In the genomic region with DNA sequence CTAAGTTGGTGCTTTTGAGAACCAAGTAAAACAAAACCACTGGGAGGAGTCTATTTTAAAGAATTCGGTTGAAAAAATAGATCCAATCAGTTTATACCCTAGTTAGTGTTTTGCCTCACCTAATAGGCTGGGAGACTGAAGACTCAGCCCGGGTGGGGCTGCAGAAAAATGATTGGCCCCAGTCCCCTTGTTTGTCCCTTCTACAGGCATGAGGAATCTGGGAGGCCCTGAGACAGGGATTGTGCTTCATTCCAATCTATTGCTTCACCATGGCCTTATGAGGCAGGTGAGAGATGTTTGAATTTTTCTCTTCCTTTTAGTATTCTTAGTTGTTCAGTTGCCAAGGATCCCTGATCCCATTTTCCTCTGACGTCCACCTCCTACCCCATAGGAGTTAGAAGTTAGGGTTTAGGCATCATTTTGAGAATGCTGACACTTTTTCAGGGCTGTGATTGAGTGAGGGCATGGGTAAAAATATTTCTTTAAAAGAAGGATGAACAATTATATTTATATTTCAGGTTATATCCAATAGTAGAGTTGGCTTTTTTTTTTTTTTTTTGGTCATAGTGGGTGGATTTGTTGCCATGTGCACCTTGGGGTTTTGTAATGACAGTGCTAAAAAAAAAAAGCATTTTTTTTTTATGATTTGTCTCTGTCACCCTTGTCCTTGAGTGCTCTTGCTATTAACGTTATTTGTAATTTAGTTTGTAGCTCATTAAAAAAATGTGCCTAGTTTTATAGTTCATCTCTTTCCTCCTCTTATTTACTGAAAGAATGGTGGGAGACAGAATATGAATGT, we compare ENCODE assay signal across 9 cellular contexts. TPM values are rescaled to one million over a fixed set of nuclear protein-coding genes. Genes with fewer than 3 reads are reported as not detected.
DNase-seq lines count a peak whose midpoint lies in the region; TF ChIP-seq lines count a peak whose summit lies in the region.
"Had no signal": no experiment of that assay in that cellular context is flagged by ENCODE, and none has a peak within 500 bp of the region (broad histone marks: within the 10 kb centered on the region; RNA-seq: fewer than 3 reads in every experiment).

No MANE protein-coding gene starts in this region.

- DNase-seq in NCI-H748 (lab: John Stamatoyannopoulos, UW; ENCODE audit: unreplicated experiment) (peak; percentile 5), NCI-H748 treated with DMSO at 0.1 percent for 48 hours (lab: John Stamatoyannopoulos, UW) (no peak), glutamatergic neuron (no peak), GM20000 (ENCODE audit: low spot score) (no peak), DMS79 treated with DMSO at 0.1 percent for 48 hours (lab: John Stamatoyannopoulos, UW) (no peak)
- DNase-seq in T-helper 2 cell treated with Interferon-gamma antibody and Interleukin-4, amounts not matched to agents 5 μg/mL and 100 μg/mL, for 36 hours (ENCODE audit: low spot score) = no peak
- DNase-seq in activated T-cell treated with anti-CD3 and anti-CD28 coated beads, Interleukin-2, amount 50 U/mL, for 24 hours = no peak
- DNase-seq: NCI-H2171 treated with DMSO at 0.1 percent for 48 hours had no signal

- H3K9ac ChIP-seq in subcutaneous abdominal adipose tissue (ENCODE audit: low read length in 5 of 5) = peak overlapping the region; percentile 86 to 96 (median 91)

- peaks cover 25% of the 10 kb centered on the region for H3K36me3 Mint-ChIP-seq in T-helper 2 cell treated with Interferon-gamma antibody and Interleukin-4, amounts not matched to agents 5 μg/mL and 100 μg/mL, for 36 hours (ENCODE audit: low read depth)
- H3K36me3 Mint-ChIP-seq in glutamatergic neuron (ENCODE audit: unreplicated experiment) = peaks cover 4% of the 10 kb centered on the region
- H3K36me3 Mint-ChIP-seq in activated T-cell treated with anti-CD3 and anti-CD28 coated beads, Interleukin-2, amount 50 U/mL, for 24 hours (ENCODE audit: low read depth) = peaks cover 33% of the 10 kb centered on the region

- H3K27ac ChIP-seq in subcutaneous abdominal adipose tissue (ENCODE audit: low read depth, low read length) = peak overlapping the region; percentile 88

- H3K4me1 ChIP-seq in subcutaneous abdominal adipose tissue (ENCODE audit: control insufficient read depth in 5 of 5, insufficient read depth in 5 of 5, low read length in 5 of 5) = peaks cover 14 to 39% (median 30%) of the 10 kb centered on the region in 5 donors

- H3K4me1 Mint-ChIP-seq in T-helper 2 cell treated with Interferon-gamma antibody and Interleukin-4, amounts not matched to agents 5 μg/mL and 100 μg/mL, for 36 hours (ENCODE audit: low read depth) = peaks cover 23% of the 10 kb centered on the region
- H3K4me1 Mint-ChIP-seq in glutamatergic neuron (ENCODE audit: low read depth, unreplicated experiment) = peaks cover 14% of the 10 kb centered on the region
- peaks cover 36% of the 10 kb centered on the region for H3K4me1 Mint-ChIP-seq in activated T-cell treated with anti-CD3 and anti-CD28 coated beads, Interleukin-2, amount 50 U/mL, for 24 hours (ENCODE audit: low read depth)

- TF ChIP-seq CTCF in glutamatergic neuron (IDR thresholded peaks at IDR 0.05; ENCODE audit: partially characterized antibody, unreplicated experiment) = no peak
- no peak for TF ChIP-seq CTCF in GM20000 (IDR thresholded peaks at IDR 0.05; ENCODE audit: extremely low read depth, missing control alignments)

- H3K27me3 Mint-ChIP-seq in T-helper 2 cell treated with Interferon-gamma antibody and Interleukin-4, amounts not matched to agents 5 μg/mL and 100 μg/mL, for 36 hours (ENCODE audit: low read depth) = no peaks in the 10 kb centered on the region
- H3K27me3 Mint-ChIP-seq in glutamatergic neuron (ENCODE audit: unreplicated experiment) = peaks cover 4% of the 10 kb centered on the region
- H3K27me3 Mint-ChIP-seq in activated T-cell treated with anti-CD3 and anti-CD28 coated beads, Interleukin-2, amount 50 U/mL, for 24 hours = no peaks in the 10 kb centered on the region

- H3K4me3 ChIP-seq in subcutaneous abdominal adipose tissue (ENCODE audit: low read depth in 1 of 5, low read length in 5 of 5) = peak overlapping the region; percentile 77 to 98 (median 93)

- no peaks in the 10 kb centered on the region for H3K9me3 Mint-ChIP-seq in T-helper 2 cell treated with Interferon-gamma antibody and Interleukin-4, amounts not matched to agents 5 μg/mL and 100 μg/mL, for 36 hours
- H3K9me3 Mint-ChIP-seq in glutamatergic neuron (ENCODE audit: unreplicated experiment) = peaks cover 4% of the 10 kb centered on the region
- no peaks in the 10 kb centered on the region for H3K9me3 Mint-ChIP-seq in activated T-cell treated with anti-CD3 and anti-CD28 coated beads, Interleukin-2, amount 50 U/mL, for 24 hours

- peak overlapping the region; percentile 50 for H3K27ac Mint-ChIP-seq in T-helper 2 cell treated with Interferon-gamma antibody and Interleukin-4, amounts not matched to agents 5 μg/mL and 100 μg/mL, for 36 hours
- peak overlapping the region; percentile 33 for H3K27ac Mint-ChIP-seq in glutamatergic neuron (ENCODE audit: unreplicated experiment)
- no peak overlapping the region for H3K27ac Mint-ChIP-seq in activated T-cell treated with anti-CD3 and anti-CD28 coated beads, Interleukin-2, amount 50 U/mL, for 24 hours

- H3K9me3 ChIP-seq in subcutaneous abdominal adipose tissue (ENCODE audit: control insufficient read depth in 5 of 5, low read length in 5 of 5) = no peaks in the 10 kb centered on the region

- no peaks in the 10 kb centered on the region for H3K27me3 ChIP-seq in subcutaneous abdominal adipose tissue (ENCODE audit: control insufficient read depth in 5 of 5, insufficient read depth in 4 of 5, low read length in 5 of 5)

- peaks cover 0 to 9% (median 5%) of the 10 kb centered on the region in 5 donors for H3K36me3 ChIP-seq in subcutaneous abdominal adipose tissue (ENCODE audit: control insufficient read depth in 5 of 5, insufficient read depth in 5 of 5, low read length in 5 of 5)

- no peak overlapping the region for H3K4me3 Mint-ChIP-seq in T-helper 2 cell treated with Interferon-gamma antibody and Interleukin-4, amounts not matched to agents 5 μg/mL and 100 μg/mL, for 36 hours
- no peak overlapping the region for H3K4me3 Mint-ChIP-seq in glutamatergic neuron (ENCODE audit: unreplicated experiment)
- H3K4me3 Mint-ChIP-seq in activated T-cell treated with anti-CD3 and anti-CD28 coated beads, Interleukin-2, amount 50 U/mL, for 24 hours = no peak overlapping the region

RNA-seq across cellular contexts. Expression of gene RAB5B, which starts 1.6 kb away (rescaled TPM):
- 170 TPM for total RNA-seq in glutamatergic neuron (ENCODE audit: unreplicated experiment)

RNA-seq across cellular contexts. Expression of gene CDK2, which starts 5.6 kb away (rescaled TPM):
- total RNA-seq in glutamatergic neuron (ENCODE audit: unreplicated experiment) = 20.5 TPM

RNA-seq across cellular contexts. Expression of gene PMEL, which starts 6.4 kb away (rescaled TPM):
- total RNA-seq in glutamatergic neuron (ENCODE audit: unreplicated experiment) = 851 TPM

RNA-seq across cellular contexts. Expression of gene SUOX, which starts 24.8 kb away (rescaled TPM):
- total RNA-seq in glutamatergic neuron (ENCODE audit: unreplicated experiment) = 23.9 TPM

RNA-seq across cellular contexts. Expression of gene DGKA, which starts 41.3 kb away (rescaled TPM):
- 57.5 TPM for total RNA-seq in glutamatergic neuron (ENCODE audit: unreplicated experiment)
